1 cellular context compared by ENCODE assay signal in genomic region chr6:25499851-25500250, GRCh38.
TF ChIP-seq lines count a peak whose summit lies in the region.

No MANE protein-coding gene starts in this region.

TF ChIP-seq in SK-N-SH, 30 proteins besides CTCF, POLR2A, EP300 and RAD21 (continued from another document):
- no peak for TF ChIP-seq IRF3 (IDR thresholded peaks at IDR 0.05; ENCODE audit: low read depth, low read length)
- no peak for TF ChIP-seq POLR2AphosphoS5 (IDR thresholded peaks at IDR 0.05; ENCODE audit: low read depth, low read length)
- no peak for TF ChIP-seq FOSL2 (IDR thresholded peaks at IDR 0.05; ENCODE audit: borderline replicate concordance, low read depth)
- no peak for TF ChIP-seq RXRA (IDR thresholded peaks at IDR 0.05; ENCODE audit: borderline replicate concordance, low read depth)
- no peak for TF ChIP-seq MEF2A (IDR thresholded peaks at IDR 0.05; ENCODE audit: borderline replicate concordance, low read depth)
- no peak for TF ChIP-seq NRF1 (IDR thresholded peaks at IDR 0.05; ENCODE audit: low read depth, low read length)
TF ChIP-seq in SK-N-SH: peak in this region for 0.
